In the genomic region with DNA sequence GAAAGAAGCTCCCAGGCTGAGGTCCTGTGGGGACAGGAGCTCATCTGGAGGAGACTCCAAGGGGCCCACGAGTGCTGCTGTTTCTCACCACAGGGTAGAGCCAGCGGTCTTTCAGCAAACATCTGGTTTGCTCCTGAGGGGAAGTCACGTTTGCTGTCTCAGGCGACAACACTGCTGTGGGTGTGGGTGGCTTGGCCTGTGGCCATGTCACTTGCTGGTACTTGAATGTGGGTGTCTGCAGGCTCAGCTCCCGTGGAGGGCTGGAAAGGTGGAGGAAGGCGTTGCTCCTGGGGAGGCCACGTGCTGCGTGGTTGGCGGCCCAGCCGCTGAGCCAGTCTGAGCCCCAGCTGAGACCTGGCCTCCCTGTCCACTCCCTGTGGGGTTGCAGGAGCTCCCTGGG, we compare ENCODE assay signal across 11 cellular contexts. TPM values are rescaled to one million over a fixed set of nuclear protein-coding genes. Genes with fewer than 3 reads are reported as not detected.
A peak's percentile ranks its signal among the peaks of the same experiment; 100 is the strongest.
DNase-seq lines count a peak whose midpoint lies in the region; ATAC-seq and TF ChIP-seq lines count a peak whose summit lies in the region.
"Had no signal": no experiment of that assay in that cellular context is flagged by ENCODE, and none has a peak within 500 bp of the region (broad histone marks: within the 10 kb centered on the region; RNA-seq: fewer than 3 reads in every experiment).

No MANE protein-coding gene starts in this region.

- DNase-seq in BE2C (peak; percentile 58), left ventricle myocardium superior (peak; percentile 70), hepatic stellate cell (ENCODE audit: low spot score) (no peak), NCI-H1436 (lab: John Stamatoyannopoulos, UW) (no peak), LoVo (ENCODE audit: low spot score) (no peak), COLO829 (ENCODE audit: low spot score) (no peak)
- peak; percentile 12 to 31 for DNase-seq in activated CD4-positive, alpha-beta T cell treated with anti-CD3 and anti-CD28 coated beads, Interleukin-2, amount 50 U/mL, for 48 hours
- DNase-seq: DMS79 treated with DMSO at 0.1 percent for 48 hours, thyroid gland had no signal

- intact Hi-C loops in left ventricle myocardium superior (cut with micrococcal nuclease), result no loop called here

- POLR2A ChIA-PET in HEK293 (lab: Yijun Ruan, JAX), result no interaction called here

- H3K4me3 ChIP-seq in BE2C (ENCODE audit: low read depth, low read length) (no peak overlapping the region), HEK293 (ENCODE audit: low read depth, low read length) (no peak overlapping the region)
- H3K4me3 ChIP-seq: hepatocyte, thyroid gland had no signal

- TF ChIP-seq CTCF in BE2C (IDR thresholded peaks at IDR 0.05; ENCODE audit: low read depth, low read length) (peak; percentile 55), HEK293 (tag by site-specific recombination; IDR thresholded peaks at IDR 0.05) (no peak)

- H3K36me3 ChIP-seq in BE2C (peaks cover 8% of the 10 kb centered on the region), HEK293 (ENCODE audit: control insufficient read depth in 2 of 2, insufficient read depth in 1 of 2, low read length in 2 of 2) (no peaks in the 10 kb centered on the region; a peak in 1 of 3 replicates)

- ATAC-seq in left ventricle myocardium superior, result peak; percentile 62

- H3K27me3 ChIP-seq in BE2C, result no peaks in the 10 kb centered on the region
- H3K27me3 ChIP-seq: hepatocyte, thyroid gland had no signal

- H3K4me1 ChIP-seq in BE2C, result peaks cover 8% of the 10 kb centered on the region
- no peaks in the 10 kb centered on the region for H3K4me1 ChIP-seq in HEK293 (ENCODE audit: control insufficient read depth, insufficient read depth, low read length)
- H3K4me1 ChIP-seq: thyroid gland had no signal

- no peak overlapping the region for H3K27ac ChIP-seq in HEK293 (ENCODE audit: extremely low read depth, low read depth, low read length)
- H3K27ac ChIP-seq: hepatocyte, thyroid gland had no signal

- CTCF ChIA-PET in HEK293 (lab: Yijun Ruan, JAX), result interaction anchor here (0.6 to 3.0 kb wide), 3 partner anchors 11 to 343 kb away, joined by 3 to 9 read pairs (median 4); no protein-coding TSS in a partner anchor

- no peaks in the 10 kb centered on the region for H3K9me3 ChIP-seq in BE2C
- H3K9me3 ChIP-seq in HEK293 (ENCODE audit: control insufficient read depth, insufficient read depth, low read depth, low read length), result no peaks in the 10 kb centered on the region
- H3K9me3 ChIP-seq: thyroid gland had no signal

TF ChIP-seq in HEK293, 187 proteins besides CTCF, POLR2A, EP300 and RAD21:
- TF ChIP-seq ZNF658 (tag by site-specific recombination; IDR thresholded peaks at IDR 0.05) (no peak), ZNF169 (tag by site-specific recombination; IDR thresholded peaks at IDR 0.05) (no peak), ZFHX2 (tag by site-specific recombination; conservative IDR thresholded peaks at IDR 0.05) (peak; percentile 96), ZNF324 (tag by site-specific recombination; IDR thresholded peaks at IDR 0.05) (no peak), MYNN (tag by site-specific recombination; IDR thresholded peaks at IDR 0.05; ENCODE audit: borderline replicate concordance) (no peak), OSR2 (tag by site-specific recombination; IDR thresholded peaks at IDR 0.05) (no peak), ZNF292 (tag by site-specific recombination; IDR thresholded peaks at IDR 0.05; ENCODE audit: borderline replicate concordance, low read depth) (no peak), GLIS1 (tag by site-specific recombination; IDR thresholded peaks at IDR 0.05) (peak; percentile 74), ZNF398 (tag by site-specific recombination; IDR thresholded peaks at IDR 0.05) (no peak), ZIC2 (tag by site-specific recombination; IDR thresholded peaks at IDR 0.05) (peak; percentile 78), ZNF529 (tag by site-specific recombination; IDR thresholded peaks at IDR 0.05; ENCODE audit: insufficient replicate concordance) (no peak), EGR2 (tag by site-specific recombination; IDR thresholded peaks at IDR 0.05; ENCODE audit: low read depth) (peak; percentile 90), ZNF433 (tag by site-specific recombination; IDR thresholded peaks at IDR 0.05; ENCODE audit: low read depth) (no peak), ZNF501 (tag by site-specific recombination; IDR thresholded peaks at IDR 0.05) (no peak), ZNF571 (tag by site-specific recombination; IDR thresholded peaks at IDR 0.05) (no peak), ZNF544 (tag by site-specific recombination; IDR thresholded peaks at IDR 0.05) (no peak), ZNF416 (tag by site-specific recombination; IDR thresholded peaks at IDR 0.05) (no peak)
- TF ChIP-seq, protein P1, sequence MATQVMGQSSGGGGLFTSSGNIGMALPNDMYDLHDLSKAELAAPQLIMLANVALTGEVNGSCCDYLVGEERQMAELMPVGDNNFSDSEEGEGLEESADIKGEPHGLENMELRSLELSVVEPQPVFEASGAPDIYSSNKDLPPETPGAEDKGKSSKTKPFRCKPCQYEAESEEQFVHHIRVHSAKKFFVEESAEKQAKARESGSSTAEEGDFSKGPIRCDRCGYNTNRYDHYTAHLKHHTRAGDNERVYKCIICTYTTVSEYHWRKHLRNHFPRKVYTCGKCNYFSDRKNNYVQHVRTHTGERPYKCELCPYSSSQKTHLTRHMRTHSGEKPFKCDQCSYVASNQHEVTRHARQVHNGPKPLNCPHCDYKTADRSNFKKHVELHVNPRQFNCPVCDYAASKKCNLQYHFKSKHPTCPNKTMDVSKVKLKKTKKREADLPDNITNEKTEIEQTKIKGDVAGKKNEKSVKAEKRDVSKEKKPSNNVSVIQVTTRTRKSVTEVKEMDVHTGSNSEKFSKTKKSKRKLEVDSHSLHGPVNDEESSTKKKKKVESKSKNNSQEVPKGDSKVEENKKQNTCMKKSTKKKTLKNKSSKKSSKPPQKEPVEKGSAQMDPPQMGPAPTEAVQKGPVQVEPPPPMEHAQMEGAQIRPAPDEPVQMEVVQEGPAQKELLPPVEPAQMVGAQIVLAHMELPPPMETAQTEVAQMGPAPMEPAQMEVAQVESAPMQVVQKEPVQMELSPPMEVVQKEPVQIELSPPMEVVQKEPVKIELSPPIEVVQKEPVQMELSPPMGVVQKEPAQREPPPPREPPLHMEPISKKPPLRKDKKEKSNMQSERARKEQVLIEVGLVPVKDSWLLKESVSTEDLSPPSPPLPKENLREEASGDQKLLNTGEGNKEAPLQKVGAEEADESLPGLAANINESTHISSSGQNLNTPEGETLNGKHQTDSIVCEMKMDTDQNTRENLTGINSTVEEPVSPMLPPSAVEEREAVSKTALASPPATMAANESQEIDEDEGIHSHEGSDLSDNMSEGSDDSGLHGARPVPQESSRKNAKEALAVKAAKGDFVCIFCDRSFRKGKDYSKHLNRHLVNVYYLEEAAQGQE (tag by site-specific recombination; IDR thresholded peaks at IDR 0.05), result no peak

RNA-seq across cellular contexts. Expression of gene MPC1, which starts 52.8 kb away (rescaled TPM):
- polyA plus RNA-seq in BE2C (2012; ENCODE audit: insufficient read depth, insufficient read length, low read depth), result 137 TPM
- total RNA-seq in left ventricle myocardium superior, result 411 TPM

Comparison
In these comparisons a context has a peak if more than half of its experiments do, and no peak if none do; other contexts are left out.
1. DNase-seq: peak in BE2C (single experiment), activated CD4-positive, alpha-beta T cell treated with anti-CD3 and anti-CD28 coated beads, Interleukin-2, amount 50 U/mL, for 48 hours (2 of 2) and left ventricle myocardium superior (single experiment); none in hepatic stellate cell (single experiment), NCI-H1436 (single experiment), LoVo (single experiment) and COLO829 (single experiment).